ENCODE assay signal across 17 cellular contexts in the genomic region with DNA sequence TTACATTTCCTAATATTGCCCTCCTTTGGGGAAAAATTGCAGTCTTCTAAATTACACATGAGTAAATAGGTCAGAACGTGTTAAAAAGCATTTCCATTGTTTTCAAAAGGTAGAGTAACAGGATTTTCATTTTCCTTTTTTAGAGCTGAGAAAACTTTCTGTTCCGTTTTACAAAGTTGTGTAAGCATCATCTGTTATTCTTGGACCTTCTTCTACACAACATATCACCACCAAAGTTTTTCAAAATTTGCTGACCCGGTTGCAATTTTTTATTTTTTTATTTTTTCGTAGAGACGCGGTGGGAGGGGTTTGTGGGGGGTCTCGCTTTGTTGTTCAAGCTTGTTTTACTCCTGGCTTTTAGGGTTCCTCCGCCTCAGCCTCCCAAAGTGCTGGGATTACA. TPM values are rescaled to one million over a fixed set of nuclear protein-coding genes. Genes with fewer than 3 reads are reported as not detected.
DNase-seq lines count a peak whose midpoint lies in the region; TF ChIP-seq lines count a peak whose summit lies in the region.
"Had no signal": no experiment of that assay in that cellular context is flagged by ENCODE, and none has a peak within 500 bp of the region (broad histone marks: within the 10 kb centered on the region; RNA-seq: fewer than 3 reads in every experiment).

No MANE protein-coding gene starts in this region.

- peak; percentile 20 for DNase-seq in GM12865 (ENCODE audit: low read depth)
- DNase-seq in HFFc6: no peak
- no peak for DNase-seq in activated T-helper 1 cell treated with anti-CD3 and anti-CD28 coated beads, Interleukin-12 subunit alpha, Interleukin-12 subunit beta, Interleukin-2, Interleukin-4 antibody, amounts not matched to agents 30 ng/mL and 10 ng/mL and 1 ng/mL, durations not matched to agents 14 hours and 24 hours and 36 hours (ENCODE audit: low spot score)
- DNase-seq in activated CD4-positive, alpha-beta T cell treated with anti-CD3 and anti-CD28 coated beads, Interleukin-2, amount 50 U/mL, for 1 hour: no peak
- DNase-seq in hypothalamus (lab: John Stamatoyannopoulos, UW): no peak
- no peak for DNase-seq in central memory CD4-positive, alpha-beta T cell
- no peak for DNase-seq in left ventricle myocardium inferior
- DNase-seq: activated CD8-positive, alpha-beta memory T cell treated with anti-CD3 and anti-CD28 coated beads, Interleukin-2, amount 10 ng/mL, durations not matched to agents 7 days and 5 days; KBM-7; NCI-H1694 treated with DMSO at 0.1 percent for 48 hours; sigmoid colon; SJCRH30 had no signal

- H3K9me3 Mint-ChIP-seq in HFFc6 (no peaks in the 10 kb centered on the region), nephron (no peaks in the 10 kb centered on the region)
- no peaks in the 10 kb centered on the region for H3K9me3 Mint-ChIP-seq in activated T-helper 1 cell treated with anti-CD3 and anti-CD28 coated beads, Interleukin-12 subunit alpha, Interleukin-12 subunit beta, Interleukin-2, Interleukin-4 antibody, amounts not matched to agents 30 ng/mL and 10 ng/mL and 1 ng/mL, durations not matched to agents 14 hours and 24 hours and 36 hours
- H3K9me3 Mint-ChIP-seq: stimulated activated naive CD8-positive, alpha-beta T cell treated with anti-CD3 and anti-CD28 coated beads, Interleukin-15, Interleukin-2, amounts not matched to agents 100 ng/mL and 50 ng/mL, for 24 hours had no signal

- H3K27ac ChIP-seq in left ventricle myocardium inferior (replicated peaks): no peak overlapping the region
- H3K27ac ChIP-seq: BLaER1, sigmoid colon, SJCRH30 had no signal

- H3K27ac Mint-ChIP-seq in HFFc6: no peak overlapping the region
- no peak overlapping the region for H3K27ac Mint-ChIP-seq in activated T-helper 1 cell treated with anti-CD3 and anti-CD28 coated beads, Interleukin-12 subunit alpha, Interleukin-12 subunit beta, Interleukin-2, Interleukin-4 antibody, amounts not matched to agents 30 ng/mL and 10 ng/mL and 1 ng/mL, durations not matched to agents 14 hours and 24 hours and 36 hours
- no peak overlapping the region for H3K27ac Mint-ChIP-seq in nephron
- H3K27ac Mint-ChIP-seq: activated CD8-positive, alpha-beta memory T cell treated with anti-CD3 and anti-CD28 coated beads, Interleukin-2, amount 10 ng/mL, durations not matched to agents 7 days and 5 days; stimulated activated naive CD8-positive, alpha-beta T cell treated with anti-CD3 and anti-CD28 coated beads, Interleukin-15, Interleukin-2, amounts not matched to agents 100 ng/mL and 50 ng/mL, for 24 hours had no signal

- no peaks in the 10 kb centered on the region for H3K36me3 ChIP-seq in left ventricle myocardium inferior
- H3K36me3 ChIP-seq: BLaER1, sigmoid colon, SJCRH30 had no signal

- no peak for TF ChIP-seq CTCF in GM12865 (IDR thresholded peaks at IDR 0.05; ENCODE audit: insufficient read depth, low read depth, low read length, missing control alignments)
- TF ChIP-seq CTCF in HFFc6 (IDR thresholded peaks at IDR 0.05): no peak
- TF ChIP-seq CTCF in nephron (IDR thresholded peaks at IDR 0.05; ENCODE audit: unreplicated experiment in 3 of 3): no peak
- no peak for TF ChIP-seq CTCF in left ventricle myocardium inferior (IDR thresholded peaks at IDR 0.05; ENCODE audit: borderline replicate concordance)

- H3K4me3 ChIP-seq in GM12865 (ENCODE audit: low read depth, low read length) (peak overlapping the region; percentile 79), left ventricle myocardium inferior (no peak overlapping the region)
- H3K4me3 ChIP-seq: BLaER1, SJCRH30 had no signal

- peaks cover 41% of the 10 kb centered on the region for H3K27me3 ChIP-seq in left ventricle myocardium inferior (ENCODE audit: low read depth)

- H3K27me3 Mint-ChIP-seq in HFFc6 (ENCODE audit: insufficient read depth) (peaks cover 4% of the 10 kb centered on the region; the same call in 1 of the 2 replicates), nephron (ENCODE audit: low read depth) (peaks cover 42% of the 10 kb centered on the region)
- peaks cover 37% of the 10 kb centered on the region for H3K27me3 Mint-ChIP-seq in activated T-helper 1 cell treated with anti-CD3 and anti-CD28 coated beads, Interleukin-12 subunit alpha, Interleukin-12 subunit beta, Interleukin-2, Interleukin-4 antibody, amounts not matched to agents 30 ng/mL and 10 ng/mL and 1 ng/mL, durations not matched to agents 14 hours and 24 hours and 36 hours (ENCODE audit: insufficient read depth)

- peaks cover 21% of the 10 kb centered on the region for H3K4me1 ChIP-seq in left ventricle myocardium inferior
- H3K4me1 ChIP-seq: SJCRH30 had no signal

- H3K4me3 Mint-ChIP-seq in HFFc6 (peak overlapping the region; percentile 88; the same call in 1 of the 2 replicates), nephron (peak overlapping the region; percentile 53 to 91 (median 60))
- peak overlapping the region; percentile 12 for H3K4me3 Mint-ChIP-seq in activated T-helper 1 cell treated with anti-CD3 and anti-CD28 coated beads, Interleukin-12 subunit alpha, Interleukin-12 subunit beta, Interleukin-2, Interleukin-4 antibody, amounts not matched to agents 30 ng/mL and 10 ng/mL and 1 ng/mL, durations not matched to agents 14 hours and 24 hours and 36 hours

- peaks cover 12% of the 10 kb centered on the region for H3K4me1 Mint-ChIP-seq in HFFc6 (ENCODE audit: low read depth)
- H3K4me1 Mint-ChIP-seq in activated T-helper 1 cell treated with anti-CD3 and anti-CD28 coated beads, Interleukin-12 subunit alpha, Interleukin-12 subunit beta, Interleukin-2, Interleukin-4 antibody, amounts not matched to agents 30 ng/mL and 10 ng/mL and 1 ng/mL, durations not matched to agents 14 hours and 24 hours and 36 hours (ENCODE audit: low read depth): peaks cover 22% of the 10 kb centered on the region
- H3K4me1 Mint-ChIP-seq in nephron: peaks cover 12% of the 10 kb centered on the region

- peaks cover 3% of the 10 kb centered on the region for H3K9me3 ChIP-seq in left ventricle myocardium inferior (replicated peaks)
- H3K9me3 ChIP-seq: sigmoid colon, SJCRH30 had no signal

- H3K36me3 Mint-ChIP-seq in HFFc6 (ENCODE audit: low read depth): no peaks in the 10 kb centered on the region
- H3K36me3 Mint-ChIP-seq in activated T-helper 1 cell treated with anti-CD3 and anti-CD28 coated beads, Interleukin-12 subunit alpha, Interleukin-12 subunit beta, Interleukin-2, Interleukin-4 antibody, amounts not matched to agents 30 ng/mL and 10 ng/mL and 1 ng/mL, durations not matched to agents 14 hours and 24 hours and 36 hours (ENCODE audit: low read depth): no peaks in the 10 kb centered on the region
- H3K36me3 Mint-ChIP-seq in nephron (ENCODE audit: low read depth): no peaks in the 10 kb centered on the region
- H3K36me3 Mint-ChIP-seq: activated CD8-positive, alpha-beta memory T cell treated with anti-CD3 and anti-CD28 coated beads, Interleukin-2, amount 10 ng/mL, durations not matched to agents 7 days and 5 days had no signal

- intact Hi-C loops in activated T-helper 1 cell treated with anti-CD3 and anti-CD28 coated beads, Interleukin-12 subunit alpha, Interleukin-12 subunit beta, Interleukin-2, Interleukin-4 antibody, amounts not matched to agents 30 ng/mL and 10 ng/mL and 1 ng/mL, durations not matched to agents 14 hours and 24 hours and 36 hours (cut with micrococcal nuclease): loop anchor here (2.0 to 10.0 kb wide), 4 partner anchors 53 to 1027 kb away; a partner anchor contains a TSS
- intact Hi-C loops in left ventricle myocardium inferior (cut with micrococcal nuclease): no loop called here

RNA-seq across cellular contexts. Expression of a gene that starts 1.1 kb away (rescaled TPM):
- not detected for total RNA-seq in HFFc6 (2021; fragmentation: NEBNext Ultra II Directional; extraction: Animal tissue kit (Norgen Biotek cat#: 25700))
- not detected in 2 replicates for total RNA-seq in activated T-helper 1 cell treated with anti-CD3 and anti-CD28 coated beads, Interleukin-12 subunit alpha, Interleukin-12 subunit beta, Interleukin-2, Interleukin-4 antibody, amounts not matched to agents 30 ng/mL and 10 ng/mL and 1 ng/mL, durations not matched to agents 14 hours and 24 hours and 36 hours
- not detected for total RNA-seq in left ventricle myocardium inferior
- total RNA-seq: activated CD8-positive, alpha-beta memory T cell treated with anti-CD3 and anti-CD28 coated beads, Interleukin-2, amount 10 ng/mL, durations not matched to agents 7 days and 5 days; Daoy; mucosa of gallbladder; SJCRH30 had no signal

Comparison
In these comparisons a context has a peak if more than half of its experiments do, and no peak if none do; other contexts are left out.
1. H3K4me3 Mint-ChIP-seq: peak in every context shown above with its lines; median percentile 88 in HFFc6; 60 in nephron; 12 in activated T-helper 1 cell treated with anti-CD3 and anti-CD28 coated beads, Interleukin-12 subunit alpha, Interleukin-12 subunit beta, Interleukin-2, Interleukin-4 antibody, amounts not matched to agents 30 ng/mL and 10 ng/mL and 1 ng/mL, durations not matched to agents 14 hours and 24 hours and 36 hours.